Comparison of ENCODE assay signal across 13 cellular contexts in the genomic region with DNA sequence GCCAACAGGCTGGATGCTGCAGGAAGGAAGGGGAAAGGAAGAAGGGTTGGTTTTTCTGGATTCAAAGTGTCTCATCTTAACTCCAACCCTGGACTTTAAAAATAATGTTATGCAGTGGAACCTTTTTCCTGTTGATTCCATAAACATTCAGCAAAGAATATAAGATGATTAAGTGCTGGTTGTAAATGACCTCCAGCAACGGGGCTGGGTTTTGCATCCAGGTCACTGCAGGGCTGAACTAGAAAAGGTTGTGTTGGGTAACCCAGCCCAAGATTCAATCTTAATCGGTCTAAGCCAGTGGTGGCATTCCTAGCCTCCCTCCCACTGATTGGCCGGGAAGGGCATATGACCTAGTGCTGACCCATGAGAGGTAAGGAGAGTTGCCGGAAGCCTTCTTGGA.
"Had no signal": no experiment of that assay in that cellular context is flagged by ENCODE, and none has a peak within 500 bp of the region (broad histone marks: within the 10 kb centered on the region; RNA-seq: fewer than 3 reads in every experiment).

No MANE protein-coding gene starts in this region.

- DNase-seq: activated CD4-positive, alpha-beta T cell treated with anti-CD3 and anti-CD28 coated beads for 36 hours; activated CD8-positive, alpha-beta memory T cell treated with anti-CD3 and anti-CD28 coated beads, Interleukin-2, amount 50 U/mL, for 4 hours; activated CD8-positive, alpha-beta T cell treated with anti-CD3 and anti-CD28 coated beads for 36 hours; activated naive CD4-positive, alpha-beta T cell; activated T-cell treated with anti-CD3 and anti-CD28 coated beads, Interleukin-2, amount 50 U/mL, for 72 hours; aorta; foreskin fibroblast; small intestine; stimulated activated naive B cell treated with anti-CD40 and anti-IgM and Interleukin-4, amounts not matched to agents 10 μg/mL and 1 μg/mL and 100 μg/mL, for 72 hours; SW 1271 had no signal

- H3K9me3 ChIP-seq: tibial nerve had no signal

- H3K36me3 ChIP-seq: tibial nerve had no signal

- H3K4me3 ChIP-seq: tibial nerve had no signal

- FAIRE-seq: endometrium, islet of Langerhans, small intestine had no signal

- H3K27me3 ChIP-seq: tibial nerve had no signal

- H3K27ac ChIP-seq: tibial nerve had no signal
